ENCODE assay signal across 1 cellular context in the genomic region with DNA sequence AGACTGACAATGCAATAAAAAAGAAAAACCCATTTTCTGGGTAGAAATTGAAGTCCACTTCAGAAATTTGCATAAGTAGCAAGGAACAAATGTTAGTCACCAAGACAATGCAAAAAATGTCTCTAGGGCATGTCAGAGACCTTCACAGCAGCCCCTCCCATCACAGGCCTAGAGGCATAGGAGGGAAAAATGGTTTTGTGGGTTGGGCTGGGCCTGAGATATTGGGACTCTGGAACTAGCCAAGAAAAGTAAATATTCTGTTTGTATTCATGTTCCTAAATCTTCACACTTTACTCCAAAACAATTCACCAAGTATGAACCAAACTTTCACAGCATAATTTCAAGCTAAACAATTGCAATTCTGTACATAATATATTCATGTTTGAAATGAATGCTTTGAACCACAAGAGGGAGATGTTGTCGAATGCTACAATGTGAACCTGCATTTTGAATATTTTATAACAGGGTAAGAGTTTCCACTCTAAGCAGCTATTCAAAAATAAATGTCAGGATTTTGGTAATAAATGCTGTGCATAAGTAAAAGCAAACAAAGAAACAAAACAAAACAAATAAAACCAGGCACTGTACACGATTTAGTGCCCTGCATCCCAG.
TF ChIP-seq lines count a peak whose summit lies in the region.

No MANE protein-coding gene starts in this region.

TF ChIP-seq in neural cell, 6 proteins besides CTCF, POLR2A, EP300 and RAD21 (continued from another document):
- TF ChIP-seq, protein P1, sequence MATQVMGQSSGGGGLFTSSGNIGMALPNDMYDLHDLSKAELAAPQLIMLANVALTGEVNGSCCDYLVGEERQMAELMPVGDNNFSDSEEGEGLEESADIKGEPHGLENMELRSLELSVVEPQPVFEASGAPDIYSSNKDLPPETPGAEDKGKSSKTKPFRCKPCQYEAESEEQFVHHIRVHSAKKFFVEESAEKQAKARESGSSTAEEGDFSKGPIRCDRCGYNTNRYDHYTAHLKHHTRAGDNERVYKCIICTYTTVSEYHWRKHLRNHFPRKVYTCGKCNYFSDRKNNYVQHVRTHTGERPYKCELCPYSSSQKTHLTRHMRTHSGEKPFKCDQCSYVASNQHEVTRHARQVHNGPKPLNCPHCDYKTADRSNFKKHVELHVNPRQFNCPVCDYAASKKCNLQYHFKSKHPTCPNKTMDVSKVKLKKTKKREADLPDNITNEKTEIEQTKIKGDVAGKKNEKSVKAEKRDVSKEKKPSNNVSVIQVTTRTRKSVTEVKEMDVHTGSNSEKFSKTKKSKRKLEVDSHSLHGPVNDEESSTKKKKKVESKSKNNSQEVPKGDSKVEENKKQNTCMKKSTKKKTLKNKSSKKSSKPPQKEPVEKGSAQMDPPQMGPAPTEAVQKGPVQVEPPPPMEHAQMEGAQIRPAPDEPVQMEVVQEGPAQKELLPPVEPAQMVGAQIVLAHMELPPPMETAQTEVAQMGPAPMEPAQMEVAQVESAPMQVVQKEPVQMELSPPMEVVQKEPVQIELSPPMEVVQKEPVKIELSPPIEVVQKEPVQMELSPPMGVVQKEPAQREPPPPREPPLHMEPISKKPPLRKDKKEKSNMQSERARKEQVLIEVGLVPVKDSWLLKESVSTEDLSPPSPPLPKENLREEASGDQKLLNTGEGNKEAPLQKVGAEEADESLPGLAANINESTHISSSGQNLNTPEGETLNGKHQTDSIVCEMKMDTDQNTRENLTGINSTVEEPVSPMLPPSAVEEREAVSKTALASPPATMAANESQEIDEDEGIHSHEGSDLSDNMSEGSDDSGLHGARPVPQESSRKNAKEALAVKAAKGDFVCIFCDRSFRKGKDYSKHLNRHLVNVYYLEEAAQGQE (IDR thresholded peaks at IDR 0.05; ENCODE audit: borderline replicate concordance), result no peak
- TF ChIP-seq SMC3 (conservative IDR thresholded peaks at IDR 0.05; ENCODE audit: poor library complexity) (no peak), EZH2 (IDR thresholded peaks at IDR 0.05; ENCODE audit: borderline replicate concordance, insufficient read depth, low read length, poor library complexity, severe bottlenecking) (no peak), TAF1 (IDR thresholded peaks at IDR 0.05; ENCODE audit: low read depth) (no peak)
